In genomic region chr2:65026640-65027464, GRCh38 we compare ENCODE assay signal across 24 cellular contexts. TPM values are rescaled to one million over a fixed set of nuclear protein-coding genes. Genes with fewer than 3 reads are reported as not detected.
DNase-seq lines count a peak whose midpoint lies in the region; ATAC-seq and TF ChIP-seq lines count a peak whose summit lies in the region.
"Had no signal": no experiment of that assay in that cellular context is flagged by ENCODE, and none has a peak within 500 bp of the region (broad histone marks: within the 10 kb centered on the region; RNA-seq: fewer than 3 reads in every experiment).

No MANE protein-coding gene starts in this region.

- H3K4me2 ChIP-seq in DOHH2 (ENCODE audit: low read length) (peak overlapping the region; percentile 84), hepatocyte (no peak overlapping the region)

- TF ChIP-seq CTCF in DOHH2 (IDR thresholded peaks at IDR 0.05; ENCODE audit: low read depth, low read length, poor library complexity, severe bottlenecking) (no peak), hepatocyte (IDR thresholded peaks at IDR 0.05; ENCODE audit: poor library complexity) (no peak)

- peak overlapping the region; percentile 99 for H3K27ac ChIP-seq in DOHH2 (ENCODE audit: low read depth, low read length)
- peak overlapping the region; percentile 74 for H3K27ac ChIP-seq in hepatocyte
- H3K27ac ChIP-seq: sigmoid colon, upper lobe of right lung had no signal

- H3K79me2 ChIP-seq in DOHH2 (ENCODE audit: control insufficient read depth, low read length) (peaks cover 54% of the 10 kb centered on the region), hepatocyte (no peaks in the 10 kb centered on the region)

- peak overlapping the region; percentile 73 for H3K4me3 ChIP-seq in DOHH2 (ENCODE audit: low read length)
- H3K4me3 ChIP-seq in hepatocyte, result no peak overlapping the region
- no peak overlapping the region for H3K4me3 ChIP-seq in MG63
- H3K4me3 ChIP-seq: sigmoid colon, upper lobe of right lung had no signal

- DNase-seq in NAMALWA (ENCODE audit: low spot score) (peak; percentile 83), hepatocyte (ENCODE audit: low spot score) (no peak), NK-92 (lab: John Stamatoyannopoulos, UW; ENCODE audit: unreplicated experiment) (no peak), SHP77 (lab: John Stamatoyannopoulos, UW) (no peak), COLO668 (lab: John Stamatoyannopoulos, UW; ENCODE audit: unreplicated experiment) (no peak), MG63 (no peak)
- DNase-seq: activated CD4-positive, alpha-beta T cell treated with anti-CD3 and anti-CD28 coated beads for 36 hours; activated naive CD4-positive, alpha-beta T cell treated with anti-CD3 and anti-CD28 coated beads for 36 hours; activated T-cell treated with anti-CD3 and anti-CD28 coated beads, Interleukin-2, amount 50 U/mL, for 48 hours; C1 segment of cervical spinal cord; head of caudate nucleus; left colon; MM.1S; naive thymus-derived CD4-positive, alpha-beta T cell; NCI-H146; NCI-H2171; NCI-H69; OCI-M1; posterior cingulate gyrus; SHP77 treated with DMSO at 0.1 percent for 48 hours; sigmoid colon; upper lobe of right lung had no signal

- H3K4me1 ChIP-seq in DOHH2 (ENCODE audit: control insufficient read depth, low read length) (peaks cover 90% of the 10 kb centered on the region), hepatocyte (ENCODE audit: insufficient read depth) (peaks cover 13% of the 10 kb centered on the region)
- H3K4me1 ChIP-seq: sigmoid colon had no signal

- H3K36me3 ChIP-seq in DOHH2 (ENCODE audit: control insufficient read depth, low read length) (peaks cover 47% of the 10 kb centered on the region), hepatocyte (replicated peaks; ENCODE audit: insufficient read depth, low read depth) (no peaks in the 10 kb centered on the region), MG63 (peaks cover 8% of the 10 kb centered on the region)
- H3K36me3 ChIP-seq: upper lobe of right lung had no signal

- ATAC-seq in GM19351 (IDR thresholded peaks at IDR 0.05; ENCODE audit: unreplicated experiment), result peak; percentile 43
- ATAC-seq: activated CD4-positive, alpha-beta T cell treated with anti-CD3 and anti-CD28 coated beads for 36 hours; naive thymus-derived CD4-positive, alpha-beta T cell had no signal

- peaks cover 60% of the 10 kb centered on the region for H3F3A ChIP-seq in DOHH2 (ENCODE audit: control insufficient read depth, insufficient read depth)

- no peaks in the 10 kb centered on the region for H3K27me3 ChIP-seq in DOHH2 (ENCODE audit: control insufficient read depth, low read length)
- no peaks in the 10 kb centered on the region for H3K27me3 ChIP-seq in hepatocyte
- no peaks in the 10 kb centered on the region for H3K27me3 ChIP-seq in MG63
- H3K27me3 ChIP-seq: sigmoid colon, upper lobe of right lung had no signal

- H3K9me3 ChIP-seq in DOHH2 (ENCODE audit: control insufficient read depth, insufficient read depth, low read length) (no peaks in the 10 kb centered on the region), hepatocyte (ENCODE audit: low read depth) (no peaks in the 10 kb centered on the region), MG63 (no peaks in the 10 kb centered on the region)
- H3K9me3 ChIP-seq: sigmoid colon, upper lobe of right lung had no signal

- H4K20me1 ChIP-seq in DOHH2 (ENCODE audit: control insufficient read depth, insufficient read depth, low read depth, low read length) (no peaks in the 10 kb centered on the region), hepatocyte (ENCODE audit: insufficient read depth, poor library complexity, severe bottlenecking) (no peaks in the 10 kb centered on the region)

- H2AFZ ChIP-seq in hepatocyte, result no peak overlapping the region

- WGBS in hepatocyte (ENCODE audit: low lambda C conversion rate, missing lambda C conversion rate), result 91% methylated on average over 15 of the region's 15 CpGs

- no peaks in the 10 kb centered on the region for H3K9me2 ChIP-seq in DOHH2 (replicated peaks; ENCODE audit: control insufficient read depth, low read length)
- H3K9me2 ChIP-seq in hepatocyte (replicated peaks; ENCODE audit: insufficient read depth), result no peaks in the 10 kb centered on the region

RNA-seq across cellular contexts. Expression of gene CEP68, which starts 29.4 kb away (rescaled TPM):
- total RNA-seq in hepatocyte, result 7.6 and 8.2 TPM in 2 replicates
- polyA plus RNA-seq in hepatocyte, result 9.4 and 9.8 TPM in 2 replicates
- 4.5 and 4.9 TPM in 2 replicates for total RNA-seq in MG63 (2014; rRNA removed; shearing (Covaris generic); ENCODE audit: low replicate concordance)

RNA-seq across cellular contexts. Expression of gene SLC1A4, which starts 37.7 kb away (rescaled TPM):
- total RNA-seq in hepatocyte, result 17.8 and 23.0 TPM in 2 replicates
- polyA plus RNA-seq in hepatocyte, result 11.8 and 14.2 TPM in 2 replicates
- 18.6 and 21.1 TPM in 2 replicates for total RNA-seq in MG63 (2014; rRNA removed; shearing (Covaris generic); ENCODE audit: low replicate concordance)
